In the genomic region with DNA sequence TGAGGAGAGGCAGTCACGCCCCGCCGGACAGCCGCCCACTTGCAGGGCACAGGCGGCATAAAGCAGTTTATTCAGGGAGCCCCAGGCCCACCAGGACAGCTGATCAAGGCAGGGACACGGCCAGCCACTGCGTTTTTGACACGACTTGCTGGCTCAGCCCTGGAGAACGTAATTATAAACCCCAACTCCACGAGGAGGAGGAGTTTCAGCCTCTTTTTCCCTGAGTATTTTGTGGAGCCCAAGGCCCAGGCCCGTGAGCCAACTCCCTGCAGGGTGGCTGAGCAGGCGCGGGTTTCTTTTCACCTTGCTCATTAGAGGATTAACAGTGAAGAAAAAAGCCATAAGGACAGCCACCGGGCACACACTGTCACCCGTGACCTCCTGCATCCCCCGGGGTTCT, we compare ENCODE assay signal across 22 cellular contexts.
"Had no signal": no experiment of that assay in that cellular context is flagged by ENCODE, and none has a peak within 500 bp of the region (broad histone marks: within the 10 kb centered on the region; RNA-seq: fewer than 3 reads in every experiment).

No MANE protein-coding gene starts in this region.

- ATAC-seq: activated CD8-positive, alpha-beta memory T cell treated with anti-CD3 and anti-CD28 coated beads, Interleukin-2, amount 10 ng/mL, durations not matched to agents 7 days and 5 days; activated CD8-positive, alpha-beta T cell treated with anti-CD3 and anti-CD28 coated beads for 36 hours; foreskin keratinocyte; left ventricle myocardium superior; natural killer cell treated with Interleukin-12 subunit alpha and Interleukin-12 subunit beta and Interleukin-15 and Interleukin-18, amount 100 ng/mL, for 72 hours; pancreas; psoas muscle; right cardiac atrium; T-cell had no signal

- H3K9me3 Mint-ChIP-seq: activated CD4-positive, alpha-beta T cell treated with anti-CD3 and anti-CD28 coated beads, Interleukin-2, amount 10 ng/mL, durations not matched to agents 7 days and 5 days; activated naive CD4-positive, alpha-beta T cell treated with anti-CD3 and anti-CD28 coated beads, Interleukin-2, amount 50 U/mL, for 24 hours; natural killer cell treated with Interleukin-12 subunit alpha and Interleukin-12 subunit beta and Interleukin-15 and Interleukin-18, amount 100 ng/mL, for 72 hours; T-helper 2 cell treated with Interferon-gamma antibody and Interleukin-4, amounts not matched to agents 5 μg/mL and 100 μg/mL, for 36 hours had no signal

- H3K4me3 ChIP-seq: ascending aorta, pancreas, psoas muscle, transverse colon, uterus had no signal

- DNase-seq: activated CD4-positive, alpha-beta T cell treated with anti-CD3 and anti-CD28 coated beads, Interleukin-2, amount 10 ng/mL, durations not matched to agents 7 days and 5 days; activated CD4-positive, CD25-positive, alpha-beta regulatory T cell treated with anti-CD3 and anti-CD28 coated beads, Interleukin-2, amount 50 U/mL, for 72 hours; activated CD8-positive, alpha-beta memory T cell treated with anti-CD3 and anti-CD28 coated beads, Interleukin-2, amount 10 ng/mL, durations not matched to agents 7 days and 5 days; activated CD8-positive, alpha-beta T cell treated with anti-CD3 and anti-CD28 coated beads for 36 hours; activated gamma-delta T cell treated with Interleukin-2 at 50 U/mL for 16 hours; activated T-cell treated with anti-CD3 and anti-CD28 coated beads for 4 hours; cerebellar nuclear complex; foreskin keratinocyte; hippocampal formation; left ventricle myocardium superior; pancreas; psoas muscle; right cardiac atrium; stimulated activated CD4-positive, alpha-beta T cell treated with anti-CD3 and anti-CD28 coated beads, Interleukin-12 subunit alpha, Interleukin-12 subunit beta, amount 100 ng/mL, for 4 hours; T-cell; transverse colon; uterus; WERI-Rb-1 had no signal

- H3K27ac ChIP-seq: ascending aorta, foreskin keratinocyte, pancreas, psoas muscle, uterus, WERI-Rb-1 had no signal

- H3K27ac Mint-ChIP-seq: activated CD4-positive, alpha-beta T cell treated with anti-CD3 and anti-CD28 coated beads, Interleukin-2, amount 10 ng/mL, durations not matched to agents 7 days and 5 days; activated CD8-positive, alpha-beta memory T cell treated with anti-CD3 and anti-CD28 coated beads, Interleukin-2, amount 10 ng/mL, durations not matched to agents 7 days and 5 days; activated CD8-positive, alpha-beta T cell treated with anti-CD3 and anti-CD28 coated beads for 36 hours; activated naive CD4-positive, alpha-beta T cell treated with anti-CD3 and anti-CD28 coated beads, Interleukin-2, amount 50 U/mL, for 24 hours; natural killer cell treated with Interleukin-12 subunit alpha and Interleukin-12 subunit beta and Interleukin-15 and Interleukin-18, amount 100 ng/mL, for 72 hours; T-cell; T-helper 2 cell treated with Interferon-gamma antibody and Interleukin-4, amounts not matched to agents 5 μg/mL and 100 μg/mL, for 36 hours had no signal

- H3K4me3 Mint-ChIP-seq: activated CD4-positive, alpha-beta T cell treated with anti-CD3 and anti-CD28 coated beads, Interleukin-2, amount 10 ng/mL, durations not matched to agents 7 days and 5 days; activated CD8-positive, alpha-beta memory T cell treated with anti-CD3 and anti-CD28 coated beads, Interleukin-2, amount 10 ng/mL, durations not matched to agents 7 days and 5 days; activated CD8-positive, alpha-beta T cell treated with anti-CD3 and anti-CD28 coated beads for 36 hours; activated naive CD4-positive, alpha-beta T cell treated with anti-CD3 and anti-CD28 coated beads, Interleukin-2, amount 50 U/mL, for 24 hours; natural killer cell treated with Interleukin-12 subunit alpha and Interleukin-12 subunit beta and Interleukin-15 and Interleukin-18, amount 100 ng/mL, for 72 hours; T-cell; T-helper 2 cell treated with Interferon-gamma antibody and Interleukin-4, amounts not matched to agents 5 μg/mL and 100 μg/mL, for 36 hours had no signal

- H3K4me1 ChIP-seq: ascending aorta, pancreas, psoas muscle, uterus had no signal

- H3K27me3 ChIP-seq: ascending aorta, foreskin keratinocyte, pancreas, transverse colon, uterus had no signal

- H3K9me3 ChIP-seq: ascending aorta, pancreas, psoas muscle, transverse colon, uterus had no signal

- H3K27me3 Mint-ChIP-seq: activated CD8-positive, alpha-beta memory T cell treated with anti-CD3 and anti-CD28 coated beads, Interleukin-2, amount 10 ng/mL, durations not matched to agents 7 days and 5 days had no signal

- H3K36me3 ChIP-seq: ascending aorta, pancreas, transverse colon, uterus, WERI-Rb-1 had no signal

- H3K4me1 Mint-ChIP-seq: activated CD4-positive, alpha-beta T cell treated with anti-CD3 and anti-CD28 coated beads, Interleukin-2, amount 10 ng/mL, durations not matched to agents 7 days and 5 days; activated CD8-positive, alpha-beta memory T cell treated with anti-CD3 and anti-CD28 coated beads, Interleukin-2, amount 10 ng/mL, durations not matched to agents 7 days and 5 days; activated naive CD4-positive, alpha-beta T cell treated with anti-CD3 and anti-CD28 coated beads, Interleukin-2, amount 50 U/mL, for 24 hours; T-cell had no signal

- H3K36me3 Mint-ChIP-seq: activated CD8-positive, alpha-beta memory T cell treated with anti-CD3 and anti-CD28 coated beads, Interleukin-2, amount 10 ng/mL, durations not matched to agents 7 days and 5 days; activated naive CD4-positive, alpha-beta T cell treated with anti-CD3 and anti-CD28 coated beads, Interleukin-2, amount 50 U/mL, for 24 hours; natural killer cell treated with Interleukin-12 subunit alpha and Interleukin-12 subunit beta and Interleukin-15 and Interleukin-18, amount 100 ng/mL, for 72 hours; T-cell had no signal
